In the genomic region with DNA sequence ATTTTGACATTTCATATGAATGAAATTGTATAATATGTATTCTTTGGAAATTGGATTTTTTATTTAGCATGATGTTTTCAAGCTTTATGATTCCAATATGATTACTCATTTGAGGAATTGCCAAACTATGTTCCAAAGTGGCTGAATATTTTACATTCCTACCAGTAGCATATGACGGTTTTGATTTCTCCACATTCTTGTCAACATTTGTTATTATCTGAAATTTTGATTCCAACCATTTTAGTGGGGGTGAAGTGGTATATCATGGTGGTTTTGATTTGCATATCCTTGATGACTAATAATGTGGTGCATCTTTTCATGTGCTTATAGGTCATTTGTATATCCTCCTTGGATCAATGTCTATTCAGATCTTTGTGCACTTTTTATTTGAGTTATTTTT, we compare ENCODE assay signal across 17 cellular contexts. TPM values are rescaled to one million over a fixed set of nuclear protein-coding genes. Genes with fewer than 3 reads are reported as not detected.
DNase-seq lines count a peak whose midpoint lies in the region; ATAC-seq and TF ChIP-seq lines count a peak whose summit lies in the region.
"Had no signal": no experiment of that assay in that cellular context is flagged by ENCODE, and none has a peak within 500 bp of the region (broad histone marks: within the 10 kb centered on the region; RNA-seq: fewer than 3 reads in every experiment).

No MANE protein-coding gene starts in this region.

- DNase-seq in EH (ENCODE audit: low read depth): peak; percentile 49
- peak; percentile 4 for DNase-seq in HT1080 (ENCODE audit: low read depth)
- peak; percentile 9 for DNase-seq in brain microvascular endothelial cell
- peak; percentile 1 for DNase-seq in fibroblast of the aortic adventitia (ENCODE audit: low read depth)
- no peak for DNase-seq in stimulated activated CD8-positive, alpha-beta memory T cell treated with anti-CD3 and anti-CD28 coated beads, Interleukin-4, amount 100 ng/mL, for 48 hours
- DNase-seq in NK-92 treated with Interleukin-12 subunit alpha and Interleukin-12 subunit beta, amount 100 ng/mL, for 24 hours (lab: John Stamatoyannopoulos, UW): no peak
- no peak for DNase-seq in NCI-H446 (lab: John Stamatoyannopoulos, UW)
- DNase-seq: H7, NCI-H1436 treated with DMSO at 0.1 percent for 48 hours, NCI-H345, NCI-H69, PC-9 had no signal

- no peak for ATAC-seq in HG03095 (IDR thresholded peaks at IDR 0.05; ENCODE audit: unreplicated experiment)
- ATAC-seq: Right ventricle myocardium inferior had no signal

- no peak for TF ChIP-seq CTCF in brain microvascular endothelial cell (IDR thresholded peaks at IDR 0.05; ENCODE audit: low read depth, low read length, missing control alignments)
- no peak for TF ChIP-seq CTCF in fibroblast of the aortic adventitia (IDR thresholded peaks at IDR 0.05; ENCODE audit: insufficient read depth, low read length)

- no peaks in the 10 kb centered on the region for H3K27me3 ChIP-seq in brain microvascular endothelial cell (replicated peaks)
- H3K27me3 ChIP-seq: BLaER1 had no signal

- in situ Hi-C loops in brain microvascular endothelial cell (cut with HindIII; ENCODE audit: low pct_ligation_motif_present, low sequenced_read_pairs): no loop called here

- H3K36me3 ChIP-seq in brain microvascular endothelial cell (replicated peaks): no peaks in the 10 kb centered on the region
- H3K36me3 ChIP-seq: BLaER1 had no signal

- no peak overlapping the region for H3K4me3 ChIP-seq in brain microvascular endothelial cell (ENCODE audit: low read depth, low read length)
- H3K4me3 ChIP-seq in fibroblast of the aortic adventitia (ENCODE audit: low read depth, low read length): no peak overlapping the region
- H3K4me3 ChIP-seq: BLaER1, PC-9, SK-N-MC had no signal

- no peak overlapping the region for H3K27ac ChIP-seq in brain microvascular endothelial cell
- H3K27ac ChIP-seq: BLaER1, PC-9, SK-N-MC had no signal

RNA-seq across cellular contexts. Expression of a gene that starts 2.6 kb away (rescaled TPM):
- total RNA-seq in HT1080 (2014; rRNA removed; shearing (Covaris generic)): 112 and 123 TPM in 2 replicates
- polyA plus RNA-seq in HT1080 (2015; cell fraction: cytosol; rRNA removed): 49.3 and 51.3 TPM in 2 replicates
- polyA plus RNA-seq in HT1080 (2015; cell fraction: nucleus; rRNA removed): 15.6 and 22.5 TPM in 2 replicates
- total RNA-seq in fibroblast of the aortic adventitia (ENCODE audit: low replicate concordance): 0.36 TPM in 1 of 2 replicates, not detected in the other
- total RNA-seq: PC-9 had no signal

RNA-seq across cellular contexts. Expression of a gene that starts 26.3 kb away (rescaled TPM):
- total RNA-seq in HT1080 (2014; rRNA removed; shearing (Covaris generic)): 0.85 and 1.1 TPM in 2 replicates
- polyA plus RNA-seq in HT1080 (2015; cell fraction: cytosol; rRNA removed): 0.75 and 0.84 TPM in 2 replicates
- polyA plus RNA-seq in HT1080 (2015; cell fraction: nucleus; rRNA removed): 2.1 and 3.5 TPM in 2 replicates
- total RNA-seq in fibroblast of the aortic adventitia (ENCODE audit: low replicate concordance): 1.6 TPM in 1 of 2 replicates, not detected in the other
- total RNA-seq: H7, PC-9 had no signal
- polyA plus RNA-seq: AG04450 had no signal

Comparison
In these comparisons a context has a peak if more than half of its experiments do, and no peak if none do; other contexts are left out.
1. DNase-seq: peak in EH (single experiment), HT1080 (single experiment), brain microvascular endothelial cell (single experiment) and fibroblast of the aortic adventitia (single experiment); none in stimulated activated CD8-positive, alpha-beta memory T cell treated with anti-CD3 and anti-CD28 coated beads, Interleukin-4, amount 100 ng/mL, for 48 hours (single experiment), NK-92 treated with Interleukin-12 subunit alpha and Interleukin-12 subunit beta, amount 100 ng/mL, for 24 hours (single experiment) and NCI-H446 (0 of 2).
2. RNA of a gene that starts 2.6 kb away (total RNA-seq): 112 to 123 TPM in HT1080; 0.36 TPM in fibroblast of the aortic adventitia; every median in the first group is over 10 times any median in the second.